Comparison of ENCODE assay signal across 30 cellular contexts in the genomic region with DNA sequence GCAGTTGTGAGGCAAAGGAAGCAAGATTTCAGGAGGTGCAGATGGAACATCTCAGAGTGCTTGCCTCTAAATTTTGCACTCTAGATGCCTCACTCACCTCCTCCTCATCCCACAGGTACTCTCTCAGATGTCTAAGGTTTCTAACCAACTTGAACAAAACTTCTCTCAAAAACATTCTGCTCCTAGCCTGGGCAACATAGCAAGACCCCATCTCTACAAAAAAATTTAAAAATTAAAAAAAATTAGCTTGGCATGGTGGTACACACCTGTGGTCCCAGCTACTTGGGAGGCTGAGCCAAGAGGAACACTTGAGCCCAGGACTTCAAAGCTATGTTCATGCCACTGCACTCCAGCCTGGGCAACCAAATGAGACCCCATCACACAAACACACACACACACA. TPM values are rescaled to one million over a fixed set of nuclear protein-coding genes. Genes with fewer than 3 reads are reported as not detected.
"Had no signal": no experiment of that assay in that cellular context is flagged by ENCODE, and none has a peak within 500 bp of the region (broad histone marks: within the 10 kb centered on the region; RNA-seq: fewer than 3 reads in every experiment).

No MANE protein-coding gene starts in this region.

- H3K36me3 ChIP-seq: stomach, suprapubic skin, thoracic aorta, thyroid gland, tibial artery, tibial nerve, transverse colon, upper lobe of left lung, upper lobe of right lung, uterus, vagina had no signal

- H3K27me3 ChIP-seq: testis, thyroid gland, tibial artery, tibial nerve, upper lobe of left lung, uterus, vagina had no signal

- H3K4me3 ChIP-seq: stomach, suprapubic skin, testis, thoracic aorta, thyroid gland, tibial artery, tibial nerve, transverse colon, upper lobe of left lung, upper lobe of right lung, uterus, vagina had no signal

- H3K4me1 ChIP-seq: stomach, suprapubic skin, tibial artery, tibial nerve, transverse colon, upper lobe of left lung, upper lobe of right lung, uterus, vagina had no signal

- ATAC-seq: stimulated activated effector memory CD8-positive, alpha-beta T cell treated with anti-CD3 and anti-CD28 coated beads, Interleukin-12 subunit alpha, Interleukin-12 subunit beta, amount 100 ng/mL, for 72 hours; stimulated activated memory B cell treated with anti-CD40 and anti-IgM and Interleukin-4, amounts not matched to agents 10 μg/mL and 1 μg/mL and 100 μg/mL, for 72 hours; stimulated activated naive B cell treated with anti-CD40 and anti-IgM and Interleukin-4, amounts not matched to agents 10 μg/mL and 1 μg/mL and 100 μg/mL, for 72 hours; stimulated activated naive CD8-positive, alpha-beta T cell treated with anti-CD3 and anti-CD28 coated beads, Interleukin-15, amount 100 ng/mL, for 72 hours; stimulated activated naive CD8-positive, alpha-beta T cell treated with anti-CD3 and anti-CD28 coated beads, Interleukin-15, Interleukin-2, amounts not matched to agents 100 U/mL and 50 U/mL, for 24 hours; upper lobe of right lung had no signal

- H3K27ac ChIP-seq: stomach, suprapubic skin, testis, thoracic aorta, thyroid gland, tibial artery, tibial nerve, transverse colon, upper lobe of left lung, upper lobe of right lung, uterus, vagina had no signal

- H3K9me3 ChIP-seq: suprapubic skin, testis, thoracic aorta, thyroid gland, transverse colon, upper lobe of right lung, uterus, vagina had no signal

- DNase-seq: stimulated activated CD4-positive, alpha-beta T cell treated with anti-CD3 and anti-CD28 coated beads, Interleukin-2, amount 100 ng/mL, for 24 hours; stimulated activated CD4-positive, alpha-beta T cell treated with anti-CD3 and anti-CD28 coated beads, Interleukin-2, amount 100 ng/mL, for 48 hours; stimulated activated CD4-positive, alpha-beta T cell treated with anti-CD3 and anti-CD28 coated beads, Interleukin-4, amount 100 ng/mL, for 1 hour; stimulated activated CD4-positive, alpha-beta T cell treated with anti-CD3 and anti-CD28 coated beads, Interleukin-4, amount 100 ng/mL, for 24 hours; stimulated activated CD4-positive, alpha-beta T cell treated with anti-CD3 and anti-CD28 coated beads, Interleukin-4, amount 100 ng/mL, for 4 hours; stimulated activated CD8-positive, alpha-beta memory T cell treated with anti-CD3 and anti-CD28 coated beads, Interleukin-4, amount 100 ng/mL, for 48 hours; stimulated activated naive B cell treated with anti-CD40 and anti-IgM and Interleukin-4, amounts not matched to agents 10 μg/mL and 1 μg/mL and 100 μg/mL, for 72 hours; stimulated activated naive CD4-positive, alpha-beta T cell; stimulated activated naive CD8-positive, alpha-beta T cell treated with anti-CD3 and anti-CD28 coated beads, Interleukin-15, amount 100 ng/mL, for 72 hours; stimulated activated naive CD8-positive, alpha-beta T cell treated with anti-CD3 and anti-CD28 coated beads, Interleukin-15, Interleukin-2, amounts not matched to agents 100 U/mL and 50 U/mL, for 24 hours; stomach; substantia nigra; testis; thyroid gland; tibial artery; transverse colon; trophoblast cell; upper lobe of left lung; upper lobe of right lung; uterus had no signal

RNA-seq across cellular contexts. Expression of a gene that starts 4.2 kb away (rescaled TPM):
- total RNA-seq: stomach, subcutaneous adipose tissue, suprapubic skin, temporal lobe, thoracic aorta, thyroid gland, transverse colon, upper lobe of left lung, upper lobe of right lung, ureter, urinary bladder, uterus, vagina had no signal
- polyA plus RNA-seq: stomach, urinary bladder had no signal

RNA-seq across cellular contexts. Expression of a gene that starts 7.3 kb away (rescaled TPM):
- total RNA-seq: thoracic aorta had no signal

RNA-seq across cellular contexts. Expression of a gene that starts 43.2 kb away (rescaled TPM):
- total RNA-seq: stomach, subcutaneous adipose tissue, suprapubic skin, temporal lobe, thoracic aorta, tibial nerve, upper lobe of right lung, ureter, urinary bladder, vagina had no signal
- polyA plus RNA-seq: stomach, urinary bladder had no signal
